ENCODE assay signal across 19 cellular contexts in genomic region chr4:16043820-16044554, GRCh38. TPM values are rescaled to one million over a fixed set of nuclear protein-coding genes. Genes with fewer than 3 reads are reported as not detected.
DNase-seq lines count a peak whose midpoint lies in the region; ATAC-seq and TF ChIP-seq lines count a peak whose summit lies in the region.
"Had no signal": no experiment of that assay in that cellular context is flagged by ENCODE, and none has a peak within 500 bp of the region (broad histone marks: within the 10 kb centered on the region; RNA-seq: fewer than 3 reads in every experiment).

No MANE protein-coding gene starts in this region.

- ATAC-seq in left lung (peak; percentile 68), upper lobe of right lung (peak; percentile 38), GM18907 (IDR thresholded peaks at IDR 0.05; ENCODE audit: unreplicated experiment) (no peak)
- ATAC-seq: A549, GM12878, heart right ventricle, K562 had no signal

- intact Hi-C loops in left lung (cut with DNase I) (no loop called here), upper lobe of right lung (cut with DNase I) (no loop called here)

- no peak for TF ChIP-seq CTCF in left lung (IDR thresholded peaks at IDR 0.05)
- TF ChIP-seq CTCF in upper lobe of right lung (IDR thresholded peaks at IDR 0.05), result no peak

- no peaks in the 10 kb centered on the region for H3K9me3 ChIP-seq in left lung
- H3K9me3 ChIP-seq in upper lobe of right lung, result no peaks in the 10 kb centered on the region
- H3K9me3 ChIP-seq: A549, heart right ventricle, SK-N-SH had no signal

- no peaks in the 10 kb centered on the region for H3K4me1 ChIP-seq in left lung
- no peaks in the 10 kb centered on the region for H3K4me1 ChIP-seq in upper lobe of right lung
- H3K4me1 ChIP-seq: A549 had no signal

- no peaks in the 10 kb centered on the region for H3K36me3 ChIP-seq in left lung
- H3K36me3 ChIP-seq in upper lobe of right lung, result no peaks in the 10 kb centered on the region
- H3K36me3 ChIP-seq: heart right ventricle had no signal

- H3K4me3 ChIP-seq in left lung (no peak overlapping the region), upper lobe of right lung (no peak overlapping the region)
- H3K4me3 ChIP-seq: A549, GM12878, heart right ventricle, K562, skin epidermis had no signal

- H3K27me3 ChIP-seq in left lung (peaks cover 0 to 2% of the 10 kb centered on the region in 2 donors), upper lobe of right lung (peaks cover 9% of the 10 kb centered on the region)
- H3K27me3 ChIP-seq: heart right ventricle had no signal

- H3K27ac ChIP-seq in left lung (no peak overlapping the region), upper lobe of right lung (no peak overlapping the region)
- H3K27ac ChIP-seq: A549, heart right ventricle, skin epidermis had no signal

- DNase-seq in NCI-H1417 (lab: John Stamatoyannopoulos, UW), result peak in 2 of 3 experiments; percentile 63 to 72
- DNase-seq in NCI-H1417 treated with DMSO at 0.1 percent for 48 hours (lab: John Stamatoyannopoulos, UW), result no peak
- peak; percentile 50 for DNase-seq in NCI-H69 (lab: John Stamatoyannopoulos, UW)
- no peak for DNase-seq in left lung
- no peak for DNase-seq in upper lobe of right lung
- DNase-seq in KG1 (lab: John Stamatoyannopoulos, UW), result no peak
- DNase-seq in SW 1271 (lab: John Stamatoyannopoulos, UW), result no peak
- DNase-seq: C1 segment of cervical spinal cord; cortex of kidney; heart right ventricle; NCI-H2171 treated with DMSO at 0.1 percent for 48 hours; SK-N-SH; stimulated activated CD4-positive, alpha-beta T cell treated with anti-CD3 and anti-CD28 coated beads, Interleukin-4, amount 100 ng/mL, for 1 hour; T-helper 9 cell had no signal

RNA-seq across cellular contexts. Expression of gene PROM1, which starts 39.8 kb away (rescaled TPM):
- total RNA-seq in left lung, result 10 to 100 TPM in 1 of 2 donors, not detected in 1; 11.2 TPM
- total RNA-seq in upper lobe of right lung, result 0.93 TPM
- total RNA-seq: K562 had no signal

Comparison
In these comparisons a context has a peak if more than half of its experiments do, and no peak if none do; other contexts are left out.
1. DNase-seq: peak in NCI-H1417 (2 of 3) and NCI-H69 (single experiment); none in NCI-H1417 treated with DMSO at 0.1 percent for 48 hours (single experiment), left lung (0 of 2), upper lobe of right lung (single experiment), KG1 (single experiment) and SW 1271 (0 of 2).